ENCODE assay signal across 17 cellular contexts in genomic region chr15:28992996-28993719, GRCh38.
DNase-seq lines count a peak whose midpoint lies in the region; TF ChIP-seq lines count a peak whose summit lies in the region.
"Had no signal": no experiment of that assay in that cellular context is flagged by ENCODE, and none has a peak within 500 bp of the region (broad histone marks: within the 10 kb centered on the region; RNA-seq: fewer than 3 reads in every experiment).

No MANE protein-coding gene starts in this region.

- H3K27me3 ChIP-seq in CD8-positive, alpha-beta memory T cell (ENCODE audit: insufficient read depth, low read length, poor library complexity, severe bottlenecking): no peaks in the 10 kb centered on the region
- no peaks in the 10 kb centered on the region for H3K27me3 ChIP-seq in esophagus squamous epithelium
- H3K27me3 ChIP-seq: BE2C had no signal

- peaks cover 0 to 30% (median 2%) of the 10 kb centered on the region in 3 donors for H3K36me3 Mint-ChIP-seq in CD8-positive, alpha-beta memory T cell
- peaks cover 25% of the 10 kb centered on the region for H3K36me3 Mint-ChIP-seq in nephron progenitor cell (ENCODE audit: low read depth)
- H3K36me3 Mint-ChIP-seq: activated naive CD4-positive, alpha-beta T cell treated with anti-CD3 and anti-CD28 coated beads, Interleukin-2, amount 10 ng/mL, durations not matched to agents 7 days and 5 days; IgD-negative memory B cell; stimulated activated naive B cell treated with anti-CD40 and anti-IgM and Interleukin-4, amounts not matched to agents 10 μg/mL and 1 μg/mL and 100 μg/mL, for 72 hours had no signal

- H3K36me3 ChIP-seq in CD8-positive, alpha-beta memory T cell (ENCODE audit: insufficient read depth, low read length): peaks cover 13% of the 10 kb centered on the region
- no peaks in the 10 kb centered on the region for H3K36me3 ChIP-seq in esophagus squamous epithelium
- H3K36me3 ChIP-seq: BE2C had no signal

- H3K4me1 ChIP-seq in CD8-positive, alpha-beta memory T cell (ENCODE audit: insufficient read depth, low read length): peaks cover 19% of the 10 kb centered on the region
- H3K4me1 ChIP-seq in esophagus squamous epithelium: peaks cover 0 to 8% (median 0%) of the 10 kb centered on the region in 3 donors

- no peaks in the 10 kb centered on the region for H3K9me3 Mint-ChIP-seq in CD8-positive, alpha-beta memory T cell
- no peaks in the 10 kb centered on the region for H3K9me3 Mint-ChIP-seq in nephron progenitor cell
- H3K9me3 Mint-ChIP-seq: activated naive CD4-positive, alpha-beta T cell treated with anti-CD3 and anti-CD28 coated beads, Interleukin-2, amount 10 ng/mL, durations not matched to agents 7 days and 5 days; IgD-negative memory B cell; stimulated activated naive B cell treated with anti-CD40 and anti-IgM and Interleukin-4, amounts not matched to agents 10 μg/mL and 1 μg/mL and 100 μg/mL, for 72 hours had no signal

- no peak overlapping the region for H3K4me3 Mint-ChIP-seq in CD8-positive, alpha-beta memory T cell
- no peak overlapping the region for H3K4me3 Mint-ChIP-seq in nephron progenitor cell
- H3K4me3 Mint-ChIP-seq: activated naive CD4-positive, alpha-beta T cell treated with anti-CD3 and anti-CD28 coated beads, Interleukin-2, amount 10 ng/mL, durations not matched to agents 7 days and 5 days; IgD-negative memory B cell; stimulated activated naive B cell treated with anti-CD40 and anti-IgM and Interleukin-4, amounts not matched to agents 10 μg/mL and 1 μg/mL and 100 μg/mL, for 72 hours had no signal

- no peak overlapping the region for H3K27ac ChIP-seq in CD8-positive, alpha-beta memory T cell (ENCODE audit: low read depth, low read length)
- H3K27ac ChIP-seq in esophagus squamous epithelium: peak overlapping the region; percentile 24 to 61 (median 40)

- peak overlapping the region; percentile 42 to 91 (median 56) for H3K27ac Mint-ChIP-seq in CD8-positive, alpha-beta memory T cell
- peak overlapping the region; percentile 77 for H3K27ac Mint-ChIP-seq in nephron progenitor cell
- H3K27ac Mint-ChIP-seq: activated naive CD4-positive, alpha-beta T cell treated with anti-CD3 and anti-CD28 coated beads, Interleukin-2, amount 10 ng/mL, durations not matched to agents 7 days and 5 days; IgD-negative memory B cell; stimulated activated naive B cell treated with anti-CD40 and anti-IgM and Interleukin-4, amounts not matched to agents 10 μg/mL and 1 μg/mL and 100 μg/mL, for 72 hours had no signal

- WGBS in esophagus squamous epithelium, 2 donors: 38 to 55% methylated on average over 4 to 8 of the region's 12 CpGs

- H3K27me3 Mint-ChIP-seq in CD8-positive, alpha-beta memory T cell: no peaks in the 10 kb centered on the region
- H3K27me3 Mint-ChIP-seq in nephron progenitor cell (ENCODE audit: low read depth, poor library complexity): no peaks in the 10 kb centered on the region
- H3K27me3 Mint-ChIP-seq: activated naive CD4-positive, alpha-beta T cell treated with anti-CD3 and anti-CD28 coated beads, Interleukin-2, amount 10 ng/mL, durations not matched to agents 7 days and 5 days had no signal

- TF ChIP-seq POLR2A in esophagus squamous epithelium (IDR thresholded peaks at IDR 0.05): no peak

- TF ChIP-seq CTCF in esophagus squamous epithelium (IDR thresholded peaks at IDR 0.05) (no peak), nephron progenitor cell (IDR thresholded peaks at IDR 0.05) (no peak)

- CTCF ChIA-PET in CD8-positive, alpha-beta memory T cell (lab: Charles Lee): no interaction called here

- intact Hi-C loops in esophagus squamous epithelium (cut with DNase I): no loop called here

- no peak for DNase-seq in CD8-positive, alpha-beta memory T cell
- DNase-seq in NOMO-1 treated with DMSO at 0.1 percent for 48 hours (lab: John Stamatoyannopoulos, UW; ENCODE audit: unreplicated experiment) (peak; percentile 89), esophagus squamous epithelium (lab: John Stamatoyannopoulos, UW) (no peak), nephron progenitor cell (no peak), iPS-NIHi11 (ENCODE audit: low spot score) (no peak), NCI-H2171 treated with DMSO at 0.1 percent for 48 hours (lab: John Stamatoyannopoulos, UW) (no peak), NCI-H524 (lab: John Stamatoyannopoulos, UW) (no peak), RKO (ENCODE audit: low spot score) (no peak)
- DNase-seq: activated CD4-positive, alpha-beta T cell treated with anti-CD3 and anti-CD28 coated beads, Interleukin-2, amount 50 U/mL, for 4 hours; activated naive CD4-positive, alpha-beta T cell treated with anti-CD3 and anti-CD28 coated beads, Interleukin-2, amount 10 ng/mL, durations not matched to agents 7 days and 5 days; BE2C; GF-D8; kidney glomerular epithelial cell; NCI-H187 treated with DMSO at 0.1 percent for 48 hours; stimulated activated CD4-positive, alpha-beta T cell treated with anti-CD3 and anti-CD28 coated beads, Interleukin-2, amount 100 ng/mL, for 24 hours; stimulated activated naive B cell treated with anti-CD40 and anti-IgM and Interleukin-4, amounts not matched to agents 10 μg/mL and 1 μg/mL and 100 μg/mL, for 72 hours had no signal

- POLR2A ChIA-PET in CD8-positive, alpha-beta memory T cell (lab: Charles Lee): no interaction called here

- H3K4me1 Mint-ChIP-seq in CD8-positive, alpha-beta memory T cell: peaks cover 30 to 75% (median 37%) of the 10 kb centered on the region in 3 donors
- H3K4me1 Mint-ChIP-seq in nephron progenitor cell: peaks cover 50% of the 10 kb centered on the region
- H3K4me1 Mint-ChIP-seq: IgD-negative memory B cell; stimulated activated naive B cell treated with anti-CD40 and anti-IgM and Interleukin-4, amounts not matched to agents 10 μg/mL and 1 μg/mL and 100 μg/mL, for 72 hours had no signal

- no peaks in the 10 kb centered on the region for H3K9me3 ChIP-seq in CD8-positive, alpha-beta memory T cell (ENCODE audit: low read length)
- no peaks in the 10 kb centered on the region for H3K9me3 ChIP-seq in esophagus squamous epithelium
- H3K9me3 ChIP-seq: BE2C had no signal

- no peak overlapping the region for H3K4me3 ChIP-seq in CD8-positive, alpha-beta memory T cell (ENCODE audit: low read length)
- no peak overlapping the region for H3K4me3 ChIP-seq in esophagus squamous epithelium
